Comparison of ENCODE assay signal across 34 cellular contexts in the genomic region with DNA sequence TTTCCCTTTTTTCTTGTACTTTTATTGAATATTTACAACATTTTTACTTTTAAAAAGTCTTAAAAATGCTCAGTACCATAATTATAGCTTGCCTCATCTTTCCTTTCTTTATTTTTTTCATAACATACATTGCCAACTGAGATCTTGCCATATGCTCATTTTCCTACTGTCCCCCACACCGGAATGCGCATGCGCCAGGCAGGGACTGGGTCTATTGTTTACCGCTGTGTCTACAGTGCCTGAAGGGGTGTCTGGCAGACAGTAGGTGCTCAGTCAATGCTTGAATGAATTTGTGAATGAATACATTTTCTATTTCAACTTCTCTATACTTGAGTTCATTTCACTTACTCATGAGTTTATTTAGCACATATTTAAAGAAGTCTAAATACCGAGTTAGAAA.
"Had no signal": no experiment of that assay in that cellular context is flagged by ENCODE, and none has a peak within 500 bp of the region (broad histone marks: within the 10 kb centered on the region; RNA-seq: fewer than 3 reads in every experiment).

No MANE protein-coding gene starts in this region.

- H3K4me3 ChIP-seq: cardiac muscle cell, SJSA1 had no signal

- H3K4me3 Mint-ChIP-seq: activated CD4-positive, alpha-beta memory T cell treated with anti-CD3 and anti-CD28 coated beads, Interleukin-2, amount 10 ng/mL, durations not matched to agents 7 days and 5 days; activated CD8-positive, alpha-beta memory T cell treated with anti-CD3 and anti-CD28 coated beads, Interleukin-2, amount 10 ng/mL, durations not matched to agents 7 days and 5 days; activated naive CD8-positive, alpha-beta T cell treated with anti-CD3 and anti-CD28 coated beads for 36 hours; activated T-cell treated with anti-CD3 and anti-CD28 coated beads, Interleukin-2, amount 50 U/mL, for 72 hours; activated T-helper 17 cell treated with anti-CD3 and anti-CD28 coated beads, Interleukin-2, amount 50 U/mL, for 72 hours had no signal

- H3K9me3 ChIP-seq: SJSA1 had no signal

- H3K4me1 Mint-ChIP-seq: activated CD4-positive, alpha-beta memory T cell treated with anti-CD3 and anti-CD28 coated beads, Interleukin-2, amount 10 ng/mL, durations not matched to agents 7 days and 5 days; activated CD8-positive, alpha-beta memory T cell treated with anti-CD3 and anti-CD28 coated beads, Interleukin-2, amount 10 ng/mL, durations not matched to agents 7 days and 5 days; activated naive CD8-positive, alpha-beta T cell treated with anti-CD3 and anti-CD28 coated beads for 36 hours; activated T-helper 17 cell treated with anti-CD3 and anti-CD28 coated beads, Interleukin-2, amount 50 U/mL, for 72 hours had no signal

- H3K9ac ChIP-seq: KMS-11 had no signal

- H3K9me3 Mint-ChIP-seq: activated CD4-positive, alpha-beta memory T cell treated with anti-CD3 and anti-CD28 coated beads, Interleukin-2, amount 10 ng/mL, durations not matched to agents 7 days and 5 days; activated naive CD8-positive, alpha-beta T cell treated with anti-CD3 and anti-CD28 coated beads for 36 hours; activated T-cell treated with anti-CD3 and anti-CD28 coated beads, Interleukin-2, amount 50 U/mL, for 72 hours; activated T-helper 17 cell treated with anti-CD3 and anti-CD28 coated beads, Interleukin-2, amount 50 U/mL, for 72 hours had no signal

- H3K4me1 ChIP-seq: SJSA1 had no signal

- H3K27ac Mint-ChIP-seq: activated CD4-positive, alpha-beta memory T cell treated with anti-CD3 and anti-CD28 coated beads, Interleukin-2, amount 10 ng/mL, durations not matched to agents 7 days and 5 days; activated CD8-positive, alpha-beta memory T cell treated with anti-CD3 and anti-CD28 coated beads, Interleukin-2, amount 10 ng/mL, durations not matched to agents 7 days and 5 days; activated naive CD8-positive, alpha-beta T cell treated with anti-CD3 and anti-CD28 coated beads for 36 hours; activated T-cell treated with anti-CD3 and anti-CD28 coated beads, Interleukin-2, amount 50 U/mL, for 72 hours; activated T-helper 17 cell treated with anti-CD3 and anti-CD28 coated beads, Interleukin-2, amount 50 U/mL, for 72 hours had no signal

- H3K36me3 Mint-ChIP-seq: activated CD8-positive, alpha-beta memory T cell treated with anti-CD3 and anti-CD28 coated beads, Interleukin-2, amount 10 ng/mL, durations not matched to agents 7 days and 5 days; activated naive CD8-positive, alpha-beta T cell treated with anti-CD3 and anti-CD28 coated beads for 36 hours had no signal

- H3K27me3 Mint-ChIP-seq: activated naive CD8-positive, alpha-beta T cell treated with anti-CD3 and anti-CD28 coated beads for 36 hours had no signal

- H3K36me3 ChIP-seq: brain microvascular endothelial cell, cardiac muscle cell, SJSA1, WERI-Rb-1 had no signal

- H3K27me3 ChIP-seq: brain microvascular endothelial cell, cardiac muscle cell had no signal

- H3K27ac ChIP-seq: brain microvascular endothelial cell, cardiac muscle cell, KMS-11, SJSA1, WERI-Rb-1 had no signal

- ATAC-seq: activated CD8-positive, alpha-beta memory T cell treated with anti-CD3 and anti-CD28 coated beads, Interleukin-2, amount 10 ng/mL, durations not matched to agents 7 days and 5 days; activated T-cell treated with anti-CD3 and anti-CD28 coated beads, Interleukin-2, amount 50 U/mL, for 72 hours; activated T-helper 17 cell treated with anti-CD3 and anti-CD28 coated beads, Interleukin-2, amount 50 U/mL, for 72 hours; Panc1 had no signal

- DNase-seq: activated CD4-positive, alpha-beta memory T cell treated with anti-CD3 and anti-CD28 coated beads, Interleukin-2, amount 10 ng/mL, durations not matched to agents 7 days and 5 days; activated CD4-positive, alpha-beta T cell treated with anti-CD3 and anti-CD28 coated beads for 1 hour; activated CD4-positive, alpha-beta T cell treated with anti-CD3 and anti-CD28 coated beads for 48 hours; activated CD4-positive, CD25-positive, alpha-beta regulatory T cell; activated CD8-positive, alpha-beta memory T cell treated with anti-CD3 and anti-CD28 coated beads for 24 hours; activated CD8-positive, alpha-beta memory T cell treated with anti-CD3 and anti-CD28 coated beads, Interleukin-2, amount 10 ng/mL, durations not matched to agents 7 days and 5 days; activated CD8-positive, alpha-beta memory T cell treated with anti-CD3 and anti-CD28 coated beads, Interleukin-2, amount 50 U/mL, for 48 hours; activated effector memory CD4-positive, alpha-beta T cell treated with anti-CD3 and anti-CD28 coated beads, Interleukin-2, amount 50 U/mL, for 16 hours; activated naive CD4-positive, alpha-beta T cell; activated naive CD4-positive, alpha-beta T cell treated with anti-CD3 and anti-CD28 coated beads, Interleukin-2, amount 50 U/mL, for 16 hours; activated naive CD8-positive, alpha-beta T cell treated with anti-CD3 and anti-CD28 coated beads for 36 hours; activated T-cell treated with anti-CD3 and anti-CD28 coated beads, Interleukin-2, amount 50 U/mL, for 72 hours; amniotic stem cell; aorta; brain microvascular endothelial cell; cerebellar nuclear complex; MM.1S; MV-4-11; NCI-H1092 treated with DMSO at 0.1 percent for 48 hours; NCI-H1417; NCI-H146; NCI-H187; NCI-H2029 treated with DMSO at 0.1 percent for 48 hours; NCI-H2107; NCI-H2171; NCI-H524; SHP77 treated with DMSO at 0.1 percent for 48 hours; T1000; WERI-Rb-1 had no signal
